ENCODE assay signal across 21 cellular contexts in the genomic region with DNA sequence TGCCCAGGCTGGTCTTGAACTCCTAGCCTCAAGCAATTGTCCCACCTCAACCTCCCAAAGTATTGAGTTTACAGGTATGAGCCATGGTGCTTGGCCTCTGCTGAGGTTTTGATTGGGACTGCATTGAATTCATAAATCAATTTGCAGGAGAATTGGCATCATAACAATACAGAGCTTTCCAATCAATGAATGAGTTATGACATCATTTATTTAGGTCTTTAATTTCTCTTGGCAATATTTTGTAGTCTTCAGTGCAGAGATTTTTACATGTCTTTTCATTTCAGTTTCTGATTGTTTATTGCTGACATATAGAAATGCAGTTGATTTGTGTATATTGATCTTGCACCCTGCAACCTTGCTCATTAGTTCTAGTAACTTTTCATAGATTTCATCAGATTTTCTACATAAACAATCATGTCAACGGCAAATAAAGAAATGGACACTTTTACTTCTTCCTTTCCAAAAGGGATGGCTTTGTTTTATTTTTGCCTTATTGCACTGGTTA.
DNase-seq lines count a peak whose midpoint lies in the region; ATAC-seq, FAIRE-seq and TF ChIP-seq lines count a peak whose summit lies in the region.
"Had no signal": no experiment of that assay in that cellular context is flagged by ENCODE, and none has a peak within 500 bp of the region (broad histone marks: within the 10 kb centered on the region; RNA-seq: fewer than 3 reads in every experiment).

No MANE protein-coding gene starts in this region.

- no peak overlapping the region for H3K14ac ChIP-seq in IMR-90 (replicated peaks; ENCODE audit: low read depth, low read length)

- H2AFZ ChIP-seq in IMR-90 (replicated peaks; ENCODE audit: low read length, poor library complexity) (no peak overlapping the region), K562 (ENCODE audit: low read depth, low read length) (no peak overlapping the region)

- TF ChIP-seq POLR2A in A549 (IDR thresholded peaks at IDR 0.05; ENCODE audit: low read length), result no peak
- no peak for TF ChIP-seq POLR2A in IMR-90 (IDR thresholded peaks at IDR 0.05; ENCODE audit: low read depth, low read length)
- TF ChIP-seq POLR2A in K562 (conservative IDR thresholded peaks at IDR 0.05), result no peak
- no peak for TF ChIP-seq POLR2A in testis (IDR thresholded peaks at IDR 0.05)
- TF ChIP-seq POLR2A in upper lobe of left lung (IDR thresholded peaks at IDR 0.05), result no peak

- no peak overlapping the region for H4K5ac ChIP-seq in IMR-90 (ENCODE audit: low read depth, low read length)

- intact Hi-C loops in IMR-90 (cut with micrococcal nuclease), result no loop called here
- intact Hi-C loops in K562 (cut with micrococcal nuclease), result no loop called here
- intact Hi-C loops in testis (cut with DNase I; ENCODE audit: low total_unique reads), result no loop called here

- H3K23ac ChIP-seq in IMR-90 (ENCODE audit: low read depth, low read length), result no peak overlapping the region

- H3K9me1 ChIP-seq in IMR-90 (ENCODE audit: insufficient read depth, low read length) (no peaks in the 10 kb centered on the region), K562 (ENCODE audit: control insufficient read depth, insufficient read depth, low read length) (no peaks in the 10 kb centered on the region)

- H2AK9ac ChIP-seq in IMR-90 (replicated peaks; ENCODE audit: low read depth, low read length, poor library complexity), result no peak overlapping the region

- H2AK5ac ChIP-seq in IMR-90 (ENCODE audit: low read depth, low read length), result no peak overlapping the region

- FAIRE-seq in A549 (lab: Jason Lieb, UNC) (no peak), K562 (lab: Jason Lieb, UNC) (no peak)
- FAIRE-seq: A204.1, D721Med, G401.6, GM12891, GM18507 had no signal

- WGBS in A549 (ENCODE audit: missing lambda C conversion rate), result 14% methylated on average over 1 of the region's 1 CpG
- no CpG with 5 or more reads among the region's 1 CpG for WGBS in IMR-90 (ENCODE audit: extremely low coverage in 2 of 2, insufficient read length in 1 of 2), 2 experiments
- 0% methylated on average over 1 of the region's 1 CpG for WGBS in K562 (ENCODE audit: insufficient coverage, low coverage, missing lambda C conversion rate)
- WGBS in testis, 2 donors, result 90 to 91% methylated on average over 1 of the region's 1 CpG
- 78 to 94% methylated on average over 1 of the region's 1 CpG for WGBS in upper lobe of left lung, 2 donors

- no peak for DNase-seq in A549 (ENCODE audit: low read depth in 1 of 2, low spot score in 1 of 2)
- DNase-seq in IMR-90, result no peak
- DNase-seq in K562 (ENCODE audit: extremely low read depth in 1 of 4, low spot score in 3 of 4), result no peak
- DNase-seq in testis, result no peak
- no peak for DNase-seq in upper lobe of left lung
- DNase-seq in hippocampal formation (lab: John Stamatoyannopoulos, UW), result no peak
- DNase-seq: 8988T; AML-193; Caco-2; Calu3; CD4-positive, alpha-beta T cell; CD8-positive, alpha-beta T cell; DMS79 treated with DMSO at 0.1 percent for 48 hours; GF-D8 had no signal

- H3K27me3 ChIP-seq in IMR-90 (ENCODE audit: control insufficient read depth, insufficient read depth, low read length) (peaks cover 6% of the 10 kb centered on the region), K562 (ENCODE audit: control insufficient read depth in 2 of 2, insufficient read depth in 2 of 2, low read length in 2 of 2) (peaks cover 5 to 8% of the 10 kb centered on the region in 2 experiments; a peak in 4 of 5 replicates), testis (no peaks in the 10 kb centered on the region), upper lobe of left lung (no peaks in the 10 kb centered on the region)
- H3K27me3 ChIP-seq: BLaER1 treated with 17β-estradiol and CSF1 and Interleukin-3, amounts not matched to agents 10 nM and 100 nM had no signal

- H2BK5ac ChIP-seq in IMR-90 (ENCODE audit: low read depth, low read length, poor library complexity, severe bottlenecking), result no peak overlapping the region

- no peak for TF ChIP-seq CTCF in A549 (IDR thresholded peaks at IDR 0.05)
- TF ChIP-seq CTCF in IMR-90 (conservative IDR thresholded peaks at IDR 0.05; ENCODE audit: low read depth, low read length), result no peak
- no peak for TF ChIP-seq CTCF in K562 (IDR thresholded peaks at IDR 0.05 in 2 of 3, conservative IDR thresholded peaks at IDR 0.05 in 1 of 3; ENCODE audit: insufficient read depth in 2 of 3, low read depth in 1 of 3, low read length in 3 of 3)
- no peak for TF ChIP-seq CTCF in testis (IDR thresholded peaks at IDR 0.05)
- no peak for TF ChIP-seq CTCF in upper lobe of left lung (IDR thresholded peaks at IDR 0.05)

- no peak overlapping the region for H2BK15ac ChIP-seq in IMR-90 (ENCODE audit: low read depth, low read length)

- CTCF ChIA-PET in A549 (lab: Yijun Ruan, JAX) (no interaction called here), IMR-90 (lab: Yijun Ruan, JAX) (no interaction called here), K562 (lab: Yijun Ruan, JAX; ENCODE audit: low intra/inter-chr PET ratio) (no interaction called here)

- no peak overlapping the region for H3K27ac ChIP-seq in A549
- no peak overlapping the region for H3K27ac ChIP-seq in IMR-90 (ENCODE audit: insufficient read depth, low read length)
- H3K27ac ChIP-seq in K562 (ENCODE audit: extremely low read depth, low read depth, low read length), result no peak overlapping the region
- H3K27ac ChIP-seq in testis, result no peak overlapping the region
- H3K27ac ChIP-seq in upper lobe of left lung, result no peak overlapping the region
- H3K27ac ChIP-seq: BLaER1 treated with 17β-estradiol and CSF1 and Interleukin-3, amounts not matched to agents 10 nM and 100 nM; C4-2B had no signal

- no peak overlapping the region for H2BK20ac ChIP-seq in IMR-90 (ENCODE audit: low read depth, low read length)

- H3K56ac ChIP-seq in IMR-90 (ENCODE audit: extremely low read depth, insufficient read depth, low read length), result no peak overlapping the region

- TF ChIP-seq RAD21 in A549 (conservative IDR thresholded peaks at IDR 0.05 in 1 of 2, IDR thresholded peaks at IDR 0.05 in 1 of 2) (no peak), IMR-90 (IDR thresholded peaks at IDR 0.05; ENCODE audit: low read length) (no peak), K562 (CRISPR knock-in tag; conservative IDR thresholded peaks at IDR 0.05 in 1 of 2, IDR thresholded peaks at IDR 0.05 in 1 of 2) (no peak)

- no peak overlapping the region for H3K18ac ChIP-seq in IMR-90 (ENCODE audit: low read depth, low read length)

- no peak overlapping the region for H2BK120ac ChIP-seq in IMR-90 (ENCODE audit: low read depth, low read length)

- H3K79me2 ChIP-seq in K562 (ENCODE audit: control insufficient read depth, insufficient read depth, low read length), result no peaks in the 10 kb centered on the region

- H3K36me3 ChIP-seq in IMR-90 (ENCODE audit: control insufficient read depth, insufficient read depth, low read length), result no peaks in the 10 kb centered on the region
- no peaks in the 10 kb centered on the region for H3K36me3 ChIP-seq in K562 (ENCODE audit: control insufficient read depth, insufficient read depth, low read length)
- no peaks in the 10 kb centered on the region for H3K36me3 ChIP-seq in testis (ENCODE audit: low read depth, missing control alignments)
- no peaks in the 10 kb centered on the region for H3K36me3 ChIP-seq in upper lobe of left lung
- H3K36me3 ChIP-seq: BLaER1 treated with 17β-estradiol and CSF1 and Interleukin-3, amounts not matched to agents 10 nM and 100 nM had no signal

- no peak for TF ChIP-seq EP300 in A549 (IDR thresholded peaks at IDR 0.05)
- TF ChIP-seq EP300 in K562 (IDR thresholded peaks at IDR 0.05; ENCODE audit: low read length), result no peak
- TF ChIP-seq EP300 in upper lobe of left lung (IDR thresholded peaks at IDR 0.05), result no peak

- no peaks in the 10 kb centered on the region for H3K79me1 ChIP-seq in IMR-90 (ENCODE audit: low read depth in 1 of 2, low read length in 2 of 2)

- in situ Hi-C loops in IMR-90 (cut with MboI; ENCODE audit: low sequenced_read_pairs), result no loop called here
- in situ Hi-C loops in K562 (cut with MboI), result no loop called here

- H3K9ac ChIP-seq in IMR-90 (ENCODE audit: low read depth, low read length) (no peak overlapping the region), K562 (ENCODE audit: insufficient read depth in 1 of 2, low read depth in 2 of 2, low read length in 2 of 2) (no peak overlapping the region)
- H3K9ac ChIP-seq: BLaER1 treated with 17β-estradiol and CSF1 and Interleukin-3, amounts not matched to agents 10 nM and 100 nM had no signal

- dilution Hi-C loops in IMR-90 (cut with HindIII; ENCODE audit: low sequenced_read_pairs, unreplicated experiment), result no loop called here

- no peak overlapping the region for H4K8ac ChIP-seq in IMR-90 (ENCODE audit: low read depth in 2 of 2, low read length in 2 of 2)

- H3K4me3 ChIP-seq in A549 (no peak overlapping the region), IMR-90 (ENCODE audit: insufficient read depth, low read depth, low read length) (no peak overlapping the region), K562 (no peak overlapping the region), testis (no peak overlapping the region), upper lobe of left lung (no peak overlapping the region)
- H3K4me3 ChIP-seq: BLaER1 treated with 17β-estradiol and CSF1 and Interleukin-3, amounts not matched to agents 10 nM and 100 nM had no signal

- H4K20me1 ChIP-seq in IMR-90 (ENCODE audit: insufficient read depth, low read length) (no peaks in the 10 kb centered on the region), K562 (replicated peaks; ENCODE audit: control insufficient read depth, insufficient read depth, low read length) (no peaks in the 10 kb centered on the region)
- H4K20me1 ChIP-seq: BLaER1 treated with 17β-estradiol and CSF1 and Interleukin-3, amounts not matched to agents 10 nM and 100 nM had no signal

- BruUV-seq in IMR-90 (replicated peaks; lab: Mats Ljungman, UMichigan) (no TSS peak), K562 (replicated peaks; lab: Mats Ljungman, UMichigan) (no TSS peak)

- H3K4me2 ChIP-seq in A549 (no peak overlapping the region), IMR-90 (ENCODE audit: low read depth, low read length) (no peak overlapping the region), K562 (ENCODE audit: insufficient read depth, low read length) (no peak overlapping the region)
- H3K4me2 ChIP-seq: BLaER1 treated with 17β-estradiol and CSF1 and Interleukin-3, amounts not matched to agents 10 nM and 100 nM had no signal

- POLR2A ChIA-PET in A549 (lab: Yijun Ruan, JAX), result no interaction called here
- POLR2A ChIA-PET in IMR-90 (lab: Charles Lee; ENCODE audit: unreplicated experiment), result no interaction called here
- POLR2A ChIA-PET in K562 (lab: Yijun Ruan, JAX), result interaction anchor here (0.6 kb wide), 1 partner anchor 1022 kb away, joined by 3 read pairs; no protein-coding TSS in a partner anchor

- H3K9me3 ChIP-seq in A549 (peaks cover 11% of the 10 kb centered on the region), IMR-90 (ENCODE audit: control insufficient read depth, insufficient read depth, low read length) (no peaks in the 10 kb centered on the region), K562 (replicated peaks; ENCODE audit: control insufficient read depth, insufficient read depth, low read depth, low read length) (no peaks in the 10 kb centered on the region; the same call in 1 of the 2 replicates), testis (no peaks in the 10 kb centered on the region), upper lobe of left lung (no peaks in the 10 kb centered on the region)
- H3K9me3 ChIP-seq: Caco-2 had no signal

- no peak overlapping the region for H3K4ac ChIP-seq in IMR-90 (ENCODE audit: low read depth, low read length)

- H4K91ac ChIP-seq in IMR-90 (ENCODE audit: insufficient read depth, low read depth, low read length), result no peak overlapping the region

- ATAC-seq in A549, result no peak
- no peak for ATAC-seq in IMR-90 (ENCODE audit: low read depth)
- no peak for ATAC-seq in K562
- no peak for ATAC-seq in upper lobe of left lung (ENCODE audit: low FRiP score in 2 of 2)
- ATAC-seq: CD8-positive, alpha-beta T cell had no signal

- no peaks in the 10 kb centered on the region for H3K4me1 ChIP-seq in A549
- H3K4me1 ChIP-seq in IMR-90 (ENCODE audit: control insufficient read depth, insufficient read depth, low read length), result no peaks in the 10 kb centered on the region
- H3K4me1 ChIP-seq in K562 (replicated peaks in 1 of 2; ENCODE audit: control insufficient read depth in 2 of 2, insufficient read depth in 2 of 2, low read length in 2 of 2), result no peaks in the 10 kb centered on the region
- no peaks in the 10 kb centered on the region for H3K4me1 ChIP-seq in testis
- H3K4me1 ChIP-seq in upper lobe of left lung, result no peaks in the 10 kb centered on the region
- H3K4me1 ChIP-seq: BLaER1 treated with 17β-estradiol and CSF1 and Interleukin-3, amounts not matched to agents 10 nM and 100 nM; Caco-2 had no signal
